Comparison of ENCODE assay signal across 18 cellular contexts in the genomic region with DNA sequence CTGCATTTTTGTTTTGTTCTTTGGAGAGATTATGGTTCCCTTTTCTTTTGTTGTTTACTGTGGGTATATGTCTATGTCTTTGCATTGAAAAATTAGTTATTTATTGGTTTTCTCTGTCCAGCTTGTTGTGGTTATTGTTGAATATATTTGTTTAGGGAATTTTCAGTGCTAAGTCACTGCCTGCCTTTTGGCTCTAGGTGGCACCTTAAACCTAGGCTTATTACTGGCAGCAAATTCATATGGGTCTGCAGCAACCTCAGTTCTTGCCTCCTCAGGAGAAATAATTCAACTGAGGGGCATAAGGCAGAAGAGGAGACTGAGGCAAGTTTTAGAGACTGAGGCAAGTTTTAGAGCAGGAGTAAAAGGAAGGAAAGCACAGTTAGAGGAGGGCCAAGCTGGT.
DNase-seq lines count a peak whose midpoint lies in the region; FAIRE-seq and TF ChIP-seq lines count a peak whose summit lies in the region.
"Had no signal": no experiment of that assay in that cellular context is flagged by ENCODE, and none has a peak within 500 bp of the region (broad histone marks: within the 10 kb centered on the region; RNA-seq: fewer than 3 reads in every experiment).

No MANE protein-coding gene starts in this region.

- in situ Hi-C loops in GM13977 (cut with MboI; ENCODE audit: low pct_unique_long_range_greater_than_20kb, low sequenced_read_pairs, unreplicated experiment): no loop called here

- no peaks in the 10 kb centered on the region for H3K79me2 ChIP-seq in hepatocyte

- H3K27ac ChIP-seq in RWPE1 (no peak overlapping the region), hepatocyte (no peak overlapping the region)

- H3K4me2 ChIP-seq in hepatocyte: no peak overlapping the region

- no peaks in the 10 kb centered on the region for H3K9me3 ChIP-seq in hepatocyte (ENCODE audit: low read depth)

- no peak overlapping the region for H3K4me3 ChIP-seq in hepatocyte

- no peaks in the 10 kb centered on the region for H4K20me1 ChIP-seq in hepatocyte (ENCODE audit: insufficient read depth, poor library complexity, severe bottlenecking)

- FAIRE-seq in A204.1 (lab: Jason Lieb, UNC): peak; percentile 51

- no peak overlapping the region for H2AFZ ChIP-seq in hepatocyte

- H3K9me2 ChIP-seq in hepatocyte (replicated peaks; ENCODE audit: insufficient read depth): no peaks in the 10 kb centered on the region

- no peaks in the 10 kb centered on the region for H3K36me3 ChIP-seq in hepatocyte (replicated peaks; ENCODE audit: insufficient read depth, low read depth)

- CTCF ChIA-PET in RWPE1 (lab: Yijun Ruan, JAX): interaction anchor here (0.6 kb wide), 1 partner anchor 900 kb away, joined by 5 read pairs; no protein-coding TSS in a partner anchor

- TF ChIP-seq CTCF in GM13977 (IDR thresholded peaks at IDR 0.05; ENCODE audit: extremely low read depth, insufficient read depth, missing control alignments) (peak; percentile 18), RWPE1 (conservative IDR thresholded peaks at IDR 0.05; ENCODE audit: low read depth) (peak; percentile 24), hepatocyte (IDR thresholded peaks at IDR 0.05; ENCODE audit: poor library complexity) (peak; percentile 39)

- POLR2A ChIA-PET in RWPE1 (lab: Yijun Ruan, JAX; ENCODE audit: low non-redundant PET): no interaction called here

- no peak for DNase-seq in GM13977 (ENCODE audit: low spot score)
- DNase-seq in RWPE1 (ENCODE audit: low spot score): no peak
- no peak for DNase-seq in hepatocyte (ENCODE audit: low spot score)
- no peak for DNase-seq in NCI-H146 treated with DMSO at 0.1 percent for 48 hours (lab: John Stamatoyannopoulos, UW; ENCODE audit: unreplicated experiment)
- DNase-seq in T-helper 9 cell: no peak
- no peak for DNase-seq in SIG-M5 treated with dmso at 0.1 percent for 504 hours (lab: John Stamatoyannopoulos, UW; ENCODE audit: unreplicated experiment)
- no peak for DNase-seq in activated CD4-positive, CD25-positive, alpha-beta regulatory T cell treated with anti-CD3 and anti-CD28 coated beads, Interleukin-2, amount 50 U/mL, for 72 hours
- DNase-seq: activated CD4-positive, alpha-beta T cell treated with anti-CD3 and anti-CD28 coated beads, Interleukin-2, amount 10 ng/mL, durations not matched to agents 24 days and 14 days; activated T-cell treated with anti-CD3 and anti-CD28 coated beads for 4 hours; COR-L47; KBM-7; naive B cell; NCI-H1417 treated with DMSO at 0.1 percent for 48 hours; RPMI8226; stimulated activated CD4-positive, alpha-beta T cell treated with anti-CD3 and anti-CD28 coated beads, Interleukin-12 subunit alpha, Interleukin-12 subunit beta, amount 100 ng/mL, for 4 hours; stimulated activated naive CD8-positive, alpha-beta T cell treated with anti-CD3 and anti-CD28 coated beads, Interleukin-15, Interleukin-2, amounts not matched to agents 100 U/mL and 50 U/mL, for 24 hours; T-helper 17 cell had no signal

- H3K4me1 ChIP-seq in hepatocyte (ENCODE audit: insufficient read depth): no peaks in the 10 kb centered on the region

- H3K27me3 ChIP-seq in hepatocyte: no peaks in the 10 kb centered on the region
